In genomic region chr14:82070753-82071152, GRCh38 we compare ENCODE assay signal across 23 cellular contexts.
"Had no signal": no experiment of that assay in that cellular context is flagged by ENCODE, and none has a peak within 500 bp of the region (broad histone marks: within the 10 kb centered on the region; RNA-seq: fewer than 3 reads in every experiment).

No MANE protein-coding gene starts in this region.

- H3K36me3 Mint-ChIP-seq: naive B cell had no signal

- DNase-seq: dermis blood vessel endothelial cell; dorsolateral prefrontal cortex; effector CD4-positive, alpha-beta T cell; effector memory CD4-positive, alpha-beta T cell; foreskin keratinocyte; heart left ventricle; left cardiac atrium; left lung; left ventricle myocardium superior; lower lobe of right lung; mesenchymal stem cell; midbrain; mucosa of descending colon; naive B cell had no signal

- H3K4me1 ChIP-seq: esophagus muscularis mucosa, foreskin keratinocyte, gastroesophageal sphincter, heart left ventricle, left lung, lower lobe of right lung had no signal

- H3K79me2 ChIP-seq: hepatocyte had no signal

- H3K27me3 ChIP-seq: dorsolateral prefrontal cortex, esophagus muscularis mucosa, foreskin keratinocyte, gastroesophageal sphincter, heart left ventricle, hepatocyte, left lung had no signal

- H3K4me2 ChIP-seq: hepatocyte had no signal

- H2AFZ ChIP-seq: hepatocyte had no signal

- H3K4me3 ChIP-seq: coronary artery, dorsolateral prefrontal cortex, esophagus muscularis mucosa, gastroesophageal sphincter, heart left ventricle, hepatocyte, left lung, lower lobe of right lung, mucosa of descending colon had no signal

- H3K27me3 Mint-ChIP-seq: naive B cell had no signal

- FAIRE-seq: colon, endothelial cell of umbilical vein, frontal cortex, islet of Langerhans, keratinocyte had no signal

- H3K36me3 ChIP-seq: esophagus muscularis mucosa, gastroesophageal sphincter, heart left ventricle, left lung, lower lobe of right lung had no signal

- H3K27ac ChIP-seq: coronary artery, dorsolateral prefrontal cortex, esophagus muscularis mucosa, foreskin keratinocyte, gastroesophageal sphincter, heart left ventricle, hepatocyte, left lung, lower lobe of right lung had no signal

- H3K9me3 ChIP-seq: esophagus muscularis mucosa, gastroesophageal sphincter, heart left ventricle, left lung, lower lobe of right lung, mucosa of descending colon had no signal

- ATAC-seq: foreskin keratinocyte, gastroesophageal sphincter, heart left ventricle, left cardiac atrium, left lung, left ventricle myocardium superior, lower lobe of right lung, mucosa of descending colon had no signal

- H3K27ac Mint-ChIP-seq: naive B cell had no signal

- H3K4me3 Mint-ChIP-seq: naive B cell had no signal

- H3K4me1 Mint-ChIP-seq: naive B cell had no signal
